In genomic region chr3:113847664-113848461, GRCh38 we compare ENCODE assay signal across 19 cellular contexts. TPM values are rescaled to one million over a fixed set of nuclear protein-coding genes. Genes with fewer than 3 reads are reported as not detected.
A peak's percentile ranks its signal among the peaks of the same experiment; 100 is the strongest.
DNase-seq lines count a peak whose midpoint lies in the region; ATAC-seq and TF ChIP-seq lines count a peak whose summit lies in the region.
"Had no signal": no experiment of that assay in that cellular context is flagged by ENCODE, and none has a peak within 500 bp of the region (broad histone marks: within the 10 kb centered on the region; RNA-seq: fewer than 3 reads in every experiment).

No MANE protein-coding gene starts in this region.

- H3K4me2 ChIP-seq in hepatocyte (no peak overlapping the region), trophoblast cell (ENCODE audit: low read length) (no peak overlapping the region)

- no peak overlapping the region for H3K27ac Mint-ChIP-seq in activated T-helper 1 cell treated with anti-CD3 and anti-CD28 coated beads, Interleukin-12 subunit alpha, Interleukin-12 subunit beta, Interleukin-2, Interleukin-4 antibody, amounts not matched to agents 30 ng/mL and 10 ng/mL and 1 ng/mL, durations not matched to agents 14 hours and 24 hours and 36 hours
- H3K27ac Mint-ChIP-seq: activated naive CD4-positive, alpha-beta T cell treated with anti-CD3 and anti-CD28 coated beads, Interleukin-2, amount 10 ng/mL, durations not matched to agents 7 days and 5 days had no signal

- no peaks in the 10 kb centered on the region for H3K9me3 Mint-ChIP-seq in activated T-helper 1 cell treated with anti-CD3 and anti-CD28 coated beads, Interleukin-12 subunit alpha, Interleukin-12 subunit beta, Interleukin-2, Interleukin-4 antibody, amounts not matched to agents 30 ng/mL and 10 ng/mL and 1 ng/mL, durations not matched to agents 14 hours and 24 hours and 36 hours
- H3K9me3 Mint-ChIP-seq: activated naive CD4-positive, alpha-beta T cell treated with anti-CD3 and anti-CD28 coated beads, Interleukin-2, amount 10 ng/mL, durations not matched to agents 7 days and 5 days had no signal

- POLR2A ChIA-PET in RWPE1 (lab: Yijun Ruan, JAX; ENCODE audit: low non-redundant PET): no interaction called here

- no peak overlapping the region for H3K14ac ChIP-seq in trophoblast cell (ENCODE audit: low read length)

- CTCF ChIA-PET in RWPE1 (lab: Yijun Ruan, JAX): no interaction called here

- no peaks in the 10 kb centered on the region for H3K9me2 ChIP-seq in hepatocyte (replicated peaks; ENCODE audit: insufficient read depth)

- no peak overlapping the region for H3K9ac ChIP-seq in trophoblast cell (ENCODE audit: low read length)

- no peak overlapping the region for H4K8ac ChIP-seq in trophoblast cell (ENCODE audit: low read depth, low read length)

- H3K18ac ChIP-seq in trophoblast cell (ENCODE audit: low read length): no peak overlapping the region

- no peak overlapping the region for H2AK5ac ChIP-seq in trophoblast cell (ENCODE audit: low read length)

- H2BK120ac ChIP-seq in trophoblast cell (ENCODE audit: insufficient read depth, low read length, poor library complexity): no peak overlapping the region

- TF ChIP-seq CTCF in RWPE1 (conservative IDR thresholded peaks at IDR 0.05; ENCODE audit: low read depth): no peak
- TF ChIP-seq CTCF in hepatocyte (IDR thresholded peaks at IDR 0.05; ENCODE audit: poor library complexity): no peak

- H3K4me3 ChIP-seq in hepatocyte (no peak overlapping the region), trophoblast cell (ENCODE audit: low read depth, low read length) (no peak overlapping the region)
- H3K4me3 ChIP-seq: gastrocnemius medialis, left ventricle myocardium inferior had no signal

- no peaks in the 10 kb centered on the region for H3K27me3 Mint-ChIP-seq in activated T-helper 1 cell treated with anti-CD3 and anti-CD28 coated beads, Interleukin-12 subunit alpha, Interleukin-12 subunit beta, Interleukin-2, Interleukin-4 antibody, amounts not matched to agents 30 ng/mL and 10 ng/mL and 1 ng/mL, durations not matched to agents 14 hours and 24 hours and 36 hours (ENCODE audit: insufficient read depth)

- intact Hi-C loops in activated T-helper 1 cell treated with anti-CD3 and anti-CD28 coated beads, Interleukin-12 subunit alpha, Interleukin-12 subunit beta, Interleukin-2, Interleukin-4 antibody, amounts not matched to agents 30 ng/mL and 10 ng/mL and 1 ng/mL, durations not matched to agents 14 hours and 24 hours and 36 hours (cut with micrococcal nuclease): no loop called here

- no peak for ATAC-seq in HG03196 (IDR thresholded peaks at IDR 0.05; ENCODE audit: unreplicated experiment)
- no peak for ATAC-seq in GM18517 (IDR thresholded peaks at IDR 0.05; ENCODE audit: unreplicated experiment)

- H2AFZ ChIP-seq in hepatocyte: no peak overlapping the region
- no peak overlapping the region for H2AFZ ChIP-seq in trophoblast cell (ENCODE audit: insufficient read depth, low read length, poor library complexity)

- peaks cover 5% of the 10 kb centered on the region for H3K4me1 ChIP-seq in hepatocyte (ENCODE audit: insufficient read depth)
- peaks cover 0 to 1% of the 10 kb centered on the region in 2 experiments for H3K4me1 ChIP-seq in trophoblast cell (ENCODE audit: control insufficient read depth in 1 of 2, insufficient read depth in 2 of 2, low read length in 2 of 2)
- H3K4me1 ChIP-seq: gastrocnemius medialis, left ventricle myocardium inferior had no signal

- H3K9me3 ChIP-seq in hepatocyte (ENCODE audit: low read depth) (no peaks in the 10 kb centered on the region), trophoblast cell (ENCODE audit: insufficient read depth, low read depth, low read length) (no peaks in the 10 kb centered on the region)
- H3K9me3 ChIP-seq: gastrocnemius medialis, left ventricle myocardium inferior had no signal

- no peak overlapping the region for H2BK12ac ChIP-seq in trophoblast cell (ENCODE audit: low read length)

- H3K4me3 Mint-ChIP-seq in activated T-helper 1 cell treated with anti-CD3 and anti-CD28 coated beads, Interleukin-12 subunit alpha, Interleukin-12 subunit beta, Interleukin-2, Interleukin-4 antibody, amounts not matched to agents 30 ng/mL and 10 ng/mL and 1 ng/mL, durations not matched to agents 14 hours and 24 hours and 36 hours: no peak overlapping the region
- H3K4me3 Mint-ChIP-seq: activated naive CD4-positive, alpha-beta T cell treated with anti-CD3 and anti-CD28 coated beads, Interleukin-2, amount 10 ng/mL, durations not matched to agents 7 days and 5 days had no signal

- no peak overlapping the region for H3K23ac ChIP-seq in trophoblast cell (ENCODE audit: low read length)

- no peaks in the 10 kb centered on the region for H3K36me3 Mint-ChIP-seq in activated T-helper 1 cell treated with anti-CD3 and anti-CD28 coated beads, Interleukin-12 subunit alpha, Interleukin-12 subunit beta, Interleukin-2, Interleukin-4 antibody, amounts not matched to agents 30 ng/mL and 10 ng/mL and 1 ng/mL, durations not matched to agents 14 hours and 24 hours and 36 hours (ENCODE audit: low read depth)
- H3K36me3 Mint-ChIP-seq: activated naive CD4-positive, alpha-beta T cell treated with anti-CD3 and anti-CD28 coated beads, Interleukin-2, amount 10 ng/mL, durations not matched to agents 7 days and 5 days had no signal

- H3K79me2 ChIP-seq in hepatocyte (no peaks in the 10 kb centered on the region), trophoblast cell (ENCODE audit: control insufficient read depth, insufficient read depth, low read length, poor library complexity) (no peaks in the 10 kb centered on the region)

- H3K4me1 Mint-ChIP-seq in activated T-helper 1 cell treated with anti-CD3 and anti-CD28 coated beads, Interleukin-12 subunit alpha, Interleukin-12 subunit beta, Interleukin-2, Interleukin-4 antibody, amounts not matched to agents 30 ng/mL and 10 ng/mL and 1 ng/mL, durations not matched to agents 14 hours and 24 hours and 36 hours (ENCODE audit: low read depth): no peaks in the 10 kb centered on the region
- H3K4me1 Mint-ChIP-seq: activated naive CD4-positive, alpha-beta T cell treated with anti-CD3 and anti-CD28 coated beads, Interleukin-2, amount 10 ng/mL, durations not matched to agents 7 days and 5 days had no signal

- H3K4ac ChIP-seq in trophoblast cell (ENCODE audit: low read depth, low read length): no peak overlapping the region

- H3K27ac ChIP-seq in RWPE1: no peak overlapping the region
- peak overlapping the region; percentile 63 for H3K27ac ChIP-seq in hepatocyte
- H3K27ac ChIP-seq in trophoblast cell (ENCODE audit: low read depth, low read length): no peak overlapping the region
- H3K27ac ChIP-seq: gastrocnemius medialis, left ventricle myocardium inferior had no signal

- H2BK5ac ChIP-seq in trophoblast cell (ENCODE audit: low read depth, low read length, poor library complexity): no peak overlapping the region

- DNase-seq in HuH-7 (ENCODE audit: low spot score) (peak; percentile 37), RWPE1 (ENCODE audit: low spot score) (peak; percentile 71), hepatocyte (ENCODE audit: low spot score) (peak; percentile 40), trophoblast cell (peak; percentile 53 to 93), AG08396 (ENCODE audit: low spot score) (no peak)
- no peak for DNase-seq in activated T-helper 1 cell treated with anti-CD3 and anti-CD28 coated beads, Interleukin-12 subunit alpha, Interleukin-12 subunit beta, Interleukin-2, Interleukin-4 antibody, amounts not matched to agents 30 ng/mL and 10 ng/mL and 1 ng/mL, durations not matched to agents 14 hours and 24 hours and 36 hours (ENCODE audit: low spot score)
- DNase-seq: activated naive CD4-positive, alpha-beta T cell treated with anti-CD3 and anti-CD28 coated beads, Interleukin-2, amount 10 ng/mL, durations not matched to agents 7 days and 5 days; activated T-cell treated with anti-CD3 and anti-CD28 coated beads for 4 hours; COR-L47; gastrocnemius medialis; HCEC 1CT; Kasumi-1; left ventricle myocardium inferior; NCI-H2227 treated with DMSO at 0.1 percent for 48 hours; RPMI8226; stimulated activated CD4-positive, alpha-beta T cell treated with anti-CD3 and anti-CD28 coated beads, Interleukin-4, amount 100 ng/mL, for 1 hour; SW 1271 had no signal

- no peaks in the 10 kb centered on the region for H3K27me3 ChIP-seq in hepatocyte
- H3K27me3 ChIP-seq in trophoblast cell (ENCODE audit: insufficient read depth, low read length): no peaks in the 10 kb centered on the region
- H3K27me3 ChIP-seq: gastrocnemius medialis had no signal

- H3K79me1 ChIP-seq in trophoblast cell (ENCODE audit: low read length): no peaks in the 10 kb centered on the region

- no peaks in the 10 kb centered on the region for H4K20me1 ChIP-seq in hepatocyte (ENCODE audit: insufficient read depth, poor library complexity, severe bottlenecking)

- no peaks in the 10 kb centered on the region for H3K36me3 ChIP-seq in hepatocyte (replicated peaks; ENCODE audit: insufficient read depth, low read depth)
- no peaks in the 10 kb centered on the region for H3K36me3 ChIP-seq in trophoblast cell (ENCODE audit: control insufficient read depth in 1 of 2, insufficient read depth in 2 of 2, low read length in 2 of 2)
- H3K36me3 ChIP-seq: gastrocnemius medialis, left ventricle myocardium inferior had no signal

- no peak overlapping the region for H4K91ac ChIP-seq in trophoblast cell (ENCODE audit: low read depth, low read length)

- 80% methylated on average over 2 of the region's 2 CpGs for WGBS in hepatocyte (ENCODE audit: low lambda C conversion rate, missing lambda C conversion rate)
- WGBS in trophoblast cell (ENCODE audit: extremely low coverage, insufficient coverage, insufficient read length): no CpG with 5 or more reads among the region's 2 CpGs

- H4K12ac ChIP-seq in trophoblast cell (ENCODE audit: low read depth, low read length): no peak overlapping the region

RNA-seq across cellular contexts. Expression of gene GRAMD1C, which starts 9.3 kb away (rescaled TPM):
- 2.8 TPM in 2 replicates for total RNA-seq in hepatocyte
- 0.57 and 0.97 TPM in 2 replicates for polyA plus RNA-seq in hepatocyte
- 3.8 and 4.0 TPM in 2 replicates for polyA plus RNA-seq in trophoblast cell (2013)
- total RNA-seq in activated T-helper 1 cell treated with anti-CD3 and anti-CD28 coated beads, Interleukin-12 subunit alpha, Interleukin-12 subunit beta, Interleukin-2, Interleukin-4 antibody, amounts not matched to agents 30 ng/mL and 10 ng/mL and 1 ng/mL, durations not matched to agents 14 hours and 24 hours and 36 hours: 0.05 TPM in 1 of 2 replicates, not detected in the other

Comparison
In these comparisons a context has a peak if more than half of its experiments do, and no peak if none do; other contexts are left out.
1. DNase-seq: peak in HuH-7 (single experiment), RWPE1 (single experiment), hepatocyte (single experiment) and trophoblast cell (2 of 2); none in activated T-helper 1 cell treated with anti-CD3 and anti-CD28 coated beads, Interleukin-12 subunit alpha, Interleukin-12 subunit beta, Interleukin-2, Interleukin-4 antibody, amounts not matched to agents 30 ng/mL and 10 ng/mL and 1 ng/mL, durations not matched to agents 14 hours and 24 hours and 36 hours (single experiment) and AG08396 (single experiment).